ENCODE assay signal across 8 cellular contexts in the genomic region with DNA sequence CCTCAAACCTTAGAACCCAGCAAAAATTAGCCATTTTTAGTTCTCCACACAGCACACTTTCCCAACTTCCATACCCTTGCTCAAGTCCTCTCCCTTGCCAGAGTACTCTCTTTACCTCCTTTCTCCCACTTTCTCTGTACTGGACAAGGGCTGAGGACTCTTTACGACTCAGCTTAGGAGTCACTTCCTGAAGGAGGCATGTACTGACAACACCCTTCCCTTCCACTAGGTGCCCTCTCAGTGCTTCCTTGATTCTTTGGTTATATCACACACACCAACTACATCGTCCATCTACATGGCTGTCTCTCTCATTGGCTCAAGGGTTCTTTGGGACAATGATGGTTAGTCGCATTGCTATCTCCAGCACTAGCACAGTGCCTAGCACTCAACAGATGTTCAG. TPM values are rescaled to one million over a fixed set of nuclear protein-coding genes. Genes with fewer than 3 reads are reported as not detected.
DNase-seq lines count a peak whose midpoint lies in the region; ATAC-seq and TF ChIP-seq lines count a peak whose summit lies in the region.

No MANE protein-coding gene starts in this region.

- H3K27me3 Mint-ChIP-seq in type B pancreatic cell = no peaks in the 10 kb centered on the region

- peak; percentile 40 for DNase-seq in SKM-1 treated with dmso at 0.1 percent for 144 hours (lab: John Stamatoyannopoulos, UW; ENCODE audit: unreplicated experiment)
- DNase-seq in SKM-1 (lab: John Stamatoyannopoulos, UW; ENCODE audit: unreplicated experiment) = no peak
- peak; percentile 63 for DNase-seq in RPMI7951 (ENCODE audit: low read depth)
- DNase-seq in foreskin keratinocyte = peak in 1 of 2 donors; percentile 68
- no peak for DNase-seq in type B pancreatic cell (ENCODE audit: extremely low spot score, unreplicated experiment)
- DNase-seq in effector CD8-positive, alpha-beta T cell (lab: John Stamatoyannopoulos, UW) = no peak
- no peak for DNase-seq in mesenteric fat pad (ENCODE audit: low spot score)

- H3K36me3 Mint-ChIP-seq in type B pancreatic cell = no peaks in the 10 kb centered on the region

- peak; percentile 88 for ATAC-seq in HG02938 (IDR thresholded peaks at IDR 0.05; ENCODE audit: unreplicated experiment)
- peak; percentile 99 for ATAC-seq in foreskin keratinocyte

- H3K4me3 Mint-ChIP-seq in type B pancreatic cell = no peak overlapping the region

- H3K4me1 ChIP-seq in foreskin keratinocyte = peaks cover 10% of the 10 kb centered on the region

- no peaks in the 10 kb centered on the region for H3K4me1 Mint-ChIP-seq in type B pancreatic cell (ENCODE audit: unreplicated experiment)

- H3K27ac ChIP-seq in foreskin keratinocyte = no peak overlapping the region

- TF ChIP-seq CTCF in foreskin keratinocyte (conservative IDR thresholded peaks at IDR 0.05) (peak; percentile 70), type B pancreatic cell (conservative IDR thresholded peaks at IDR 0.05) (peak; percentile 34)

- H3K9me3 Mint-ChIP-seq in type B pancreatic cell = no peaks in the 10 kb centered on the region

- H3K27ac Mint-ChIP-seq in type B pancreatic cell = no peak overlapping the region

- H3K27me3 ChIP-seq in foreskin keratinocyte = no peaks in the 10 kb centered on the region

RNA-seq across cellular contexts. Expression of a gene that starts 5.2 kb away (rescaled TPM):
- not detected in 2 replicates for total RNA-seq in RPMI7951 (2014; rRNA removed; shearing (Covaris generic))
- total RNA-seq in foreskin keratinocyte = not detected in 2 replicates
- not detected in 2 replicates for polyA plus RNA-seq in foreskin keratinocyte
- total RNA-seq in type B pancreatic cell (ENCODE audit: low replicate concordance) = not detected in 2 replicates
- total RNA-seq in mesenteric fat pad = not detected

RNA-seq across cellular contexts. Expression of a gene that starts 18.6 kb away (rescaled TPM):
- total RNA-seq in RPMI7951 (2014; rRNA removed; shearing (Covaris generic)) = 128 and 131 TPM in 2 replicates
- total RNA-seq in foreskin keratinocyte (36.4 and 49.0 TPM in 2 replicates), type B pancreatic cell (ENCODE audit: low replicate concordance) (74.9 and 101 TPM in 2 replicates), mesenteric fat pad (353 TPM)
- 52.4 and 70.8 TPM in 2 replicates for polyA plus RNA-seq in foreskin keratinocyte

Comparison
In these comparisons a context has a peak if more than half of its experiments do, and no peak if none do; other contexts are left out.
1. DNase-seq: peak in SKM-1 treated with dmso at 0.1 percent for 144 hours (single experiment) and RPMI7951 (single experiment); none in SKM-1 (single experiment), type B pancreatic cell (single experiment), effector CD8-positive, alpha-beta T cell (single experiment) and mesenteric fat pad (single experiment).